ENCODE assay signal across 12 cellular contexts in the genomic region with DNA sequence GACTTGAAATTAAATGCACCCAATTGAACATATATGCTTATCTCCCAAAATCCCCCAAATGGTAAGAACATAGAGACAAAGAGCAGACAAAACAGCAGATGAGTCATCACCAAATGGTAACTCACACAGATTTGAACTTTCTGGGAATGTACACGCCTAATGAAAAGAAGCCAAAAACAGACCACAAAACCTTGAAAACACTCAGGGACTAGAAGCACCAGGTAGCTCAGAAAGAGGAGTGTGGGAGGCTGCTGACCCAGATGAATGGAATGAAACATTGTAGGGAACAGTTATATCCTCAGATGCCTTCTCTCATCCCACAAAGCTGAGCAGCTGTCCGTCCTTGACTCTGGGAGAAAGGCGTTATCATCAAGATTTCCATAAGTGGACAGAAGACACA.
A peak's percentile ranks its signal among the peaks of the same experiment; 100 is the strongest.
DNase-seq lines count a peak whose midpoint lies in the region; ATAC-seq lines count a peak whose summit lies in the region.
"Had no signal": no experiment of that assay in that cellular context is flagged by ENCODE, and none has a peak within 500 bp of the region (broad histone marks: within the 10 kb centered on the region; RNA-seq: fewer than 3 reads in every experiment).

No MANE protein-coding gene starts in this region.

- no peak overlapping the region for H3K4me3 ChIP-seq in skeletal muscle cell (ENCODE audit: low read depth, low read length)
- H3K4me3 ChIP-seq: sigmoid colon had no signal

- DNase-seq in activated CD4-positive, CD25-positive, alpha-beta regulatory T cell (lab: John Stamatoyannopoulos, UW) = no peak
- DNase-seq in NCI-H69 (lab: John Stamatoyannopoulos, UW) (peak; percentile 16), skeletal muscle cell (ENCODE audit: low read depth) (peak; percentile 85), RPMI8226 (no peak), NAMALWA (ENCODE audit: low spot score) (no peak)
- DNase-seq: cortex of kidney, glutamatergic neuron, NCI-H187, sigmoid colon had no signal

- peak; percentile 41 to 59 for ATAC-seq in activated CD4-positive, CD25-positive, alpha-beta regulatory T cell treated with anti-CD3 and anti-CD28 coated beads, Interleukin-2, amount 50 U/mL, for 24 hours
- ATAC-seq in esophagus mucosa (peak; percentile 49), HG03280 (IDR thresholded peaks at IDR 0.05; ENCODE audit: unreplicated experiment) (no peak)

Comparison
In these comparisons a context has a peak if more than half of its experiments do, and no peak if none do; other contexts are left out.
1. DNase-seq: peak in NCI-H69 (single experiment) and skeletal muscle cell (single experiment); none in activated CD4-positive, CD25-positive, alpha-beta regulatory T cell (0 of 4), RPMI8226 (single experiment) and NAMALWA (single experiment).